In genomic region chr16:71807905-71808592, GRCh38 we compare ENCODE assay signal across 8 cellular contexts. TPM values are rescaled to one million over a fixed set of nuclear protein-coding genes. Genes with fewer than 3 reads are reported as not detected.
A peak's percentile ranks its signal among the peaks of the same experiment; 100 is the strongest.
DNase-seq lines count a peak whose midpoint lies in the region; ATAC-seq, FAIRE-seq and TF ChIP-seq lines count a peak whose summit lies in the region.

No MANE protein-coding gene starts in this region.

- intact Hi-C loops in heart left ventricle (cut with DNase I) (loop anchor here in 6 of 10 donors (1.0 to 10.0 kb wide), 5 partner anchors 37 to 89 kb away; partner anchors contain the start of genes ATXN1L (in 4 of the 6), IST1 (in 4 of the 6) and ZNF821 (in 1 of the 6)), psoas muscle (cut with DNase I) (loop anchor here (5.0 kb wide), 3 partner anchors 39 to 89 kb away; partner anchors contain the start of genes ATXN1L (in 2 of the 2), IST1 (in 1 of the 2) and ZNF821 (in 1 of the 2))

- no peaks in the 10 kb centered on the region for H3K9me3 Mint-ChIP-seq in activated naive CD4-positive, alpha-beta T cell treated with anti-CD3 and anti-CD28 coated beads, Interleukin-2, amount 10 ng/mL, durations not matched to agents 7 days and 5 days

- peaks cover 12% of the 10 kb centered on the region for H3K36me3 Mint-ChIP-seq in activated naive CD4-positive, alpha-beta T cell treated with anti-CD3 and anti-CD28 coated beads, Interleukin-2, amount 10 ng/mL, durations not matched to agents 7 days and 5 days

- no peak for FAIRE-seq in H54 (lab: Jason Lieb, UNC)

- WGBS in heart left ventricle, 4 donors = 0% methylated on average over 44 of the region's 44 CpGs
- 0 to 1% (median 0%) methylated on average over 44 of the region's 44 CpGs for WGBS in psoas muscle, 3 donors

- H3K4me3 ChIP-seq in Loucy (ENCODE audit: low read length, poor library complexity, severe bottlenecking) (peak overlapping the region; percentile 86), heart left ventricle (peak overlapping the region; percentile 75 to 100 (median 88)), psoas muscle (peak overlapping the region; percentile 99)

- H3K36me3 ChIP-seq in Loucy (ENCODE audit: insufficient read depth, low read length) (no peaks in the 10 kb centered on the region), heart left ventricle (peaks cover 0 to 27% (median 18%) of the 10 kb centered on the region in 9 donors), psoas muscle (ENCODE audit: insufficient read depth in 1 of 2, low read depth in 1 of 2) (peaks cover 0 to 47% of the 10 kb centered on the region in 2 donors)

- H3F3A ChIP-seq in Loucy (ENCODE audit: low read depth) = no peaks in the 10 kb centered on the region

- DNase-seq in GM10248 (ENCODE audit: extremely low spot score) = peak; percentile 59
- peak; percentile 15 for DNase-seq in H54 (ENCODE audit: insufficient read length, low spot score)
- DNase-seq in activated naive CD4-positive, alpha-beta T cell treated with anti-CD3 and anti-CD28 coated beads, Interleukin-2, amount 10 ng/mL, durations not matched to agents 7 days and 5 days = no peak
- DNase-seq in heart left ventricle = peak in 2 of 5 donors; percentile 31 to 38
- no peak for DNase-seq in psoas muscle
- DNase-seq in cerebellar nuclear complex (lab: John Stamatoyannopoulos, UW) = no peak
- no peak for DNase-seq in NCI-H1436 treated with DMSO at 0.1 percent for 48 hours (lab: John Stamatoyannopoulos, UW)

- H3K9me2 ChIP-seq in Loucy (replicated peaks; ENCODE audit: low read depth, low read length) = no peaks in the 10 kb centered on the region

- peak overlapping the region; percentile 94 for H3K4me3 Mint-ChIP-seq in activated naive CD4-positive, alpha-beta T cell treated with anti-CD3 and anti-CD28 coated beads, Interleukin-2, amount 10 ng/mL, durations not matched to agents 7 days and 5 days

- peaks cover 54% of the 10 kb centered on the region for H3K79me2 ChIP-seq in Loucy (ENCODE audit: insufficient read depth, low read length)

- H3K27ac Mint-ChIP-seq in activated naive CD4-positive, alpha-beta T cell treated with anti-CD3 and anti-CD28 coated beads, Interleukin-2, amount 10 ng/mL, durations not matched to agents 7 days and 5 days = peak overlapping the region; percentile 100

- H3K27me3 Mint-ChIP-seq in activated naive CD4-positive, alpha-beta T cell treated with anti-CD3 and anti-CD28 coated beads, Interleukin-2, amount 10 ng/mL, durations not matched to agents 7 days and 5 days = peaks cover 8% of the 10 kb centered on the region

- ATAC-seq in heart left ventricle = peak; percentile 11 to 48 (median 31)
- ATAC-seq in psoas muscle = peak; percentile 40 to 55 (median 48)

- TF ChIP-seq CTCF in GM10248 (IDR thresholded peaks at IDR 0.05; ENCODE audit: control extremely low read depth, extremely low read depth, low read depth, missing control alignments) = no peak
- TF ChIP-seq CTCF in Loucy (conservative IDR thresholded peaks at IDR 0.05; ENCODE audit: low read length) = no peak
- no peak for TF ChIP-seq CTCF in heart left ventricle (IDR thresholded peaks at IDR 0.05)
- no peak for TF ChIP-seq CTCF in psoas muscle (IDR thresholded peaks at IDR 0.05)

- H3K27ac ChIP-seq in heart left ventricle = peak overlapping the region; percentile 91 to 100 (median 97)
- H3K27ac ChIP-seq in psoas muscle = peak overlapping the region; percentile 100

- POLR2A ChIA-PET in GM10248 (lab: Yijun Ruan, JAX) = interaction anchor here (0.6 to 2.0 kb wide), 8 partner anchors 10 to 111 kb away, joined by 3 to 7 read pairs (median 3); partner anchors contain the start of gene ATXN1L

- H3K4me1 ChIP-seq in Loucy (ENCODE audit: insufficient read depth, low read length, poor library complexity, severe bottlenecking) (peaks cover 17% of the 10 kb centered on the region), heart left ventricle (peaks cover 4 to 40% (median 33%) of the 10 kb centered on the region in 12 donors), psoas muscle (peaks cover 36% of the 10 kb centered on the region)

- peaks cover 35% of the 10 kb centered on the region for H4K20me1 ChIP-seq in Loucy (ENCODE audit: insufficient read depth, low read length, poor library complexity, severe bottlenecking)

- CTCF ChIA-PET in GM10248 (lab: Yijun Ruan, JAX) = interaction anchor here (1.2 to 2.3 kb wide), 4 partner anchors 19 to 75 kb away, joined by 3 to 12 read pairs (median 4); partner anchors contain the start of gene ZNF821
- CTCF ChIA-PET in activated naive CD4-positive, alpha-beta T cell treated with anti-CD3 and anti-CD28 coated beads, Interleukin-2, amount 10 ng/mL, durations not matched to agents 7 days and 5 days (lab: Charles Lee) = interaction anchor here (0.9 to 1.2 kb wide), 2 partner anchors 74 kb away, joined by 4 to 8 read pairs; no protein-coding TSS in a partner anchor

- no peak for TF ChIP-seq POLR2A in H54 (IDR thresholded peaks at IDR 0.05; ENCODE audit: low read depth, low read length)
- TF ChIP-seq POLR2A in heart left ventricle (IDR thresholded peaks at IDR 0.05) = no peak

- H3K9ac ChIP-seq in Loucy (ENCODE audit: low read depth, low read length, poor library complexity, severe bottlenecking) = peak overlapping the region; percentile 86

- H3K27me3 ChIP-seq in Loucy (ENCODE audit: insufficient read depth, low read length, poor library complexity, severe bottlenecking) (no peaks in the 10 kb centered on the region), heart left ventricle (no peaks in the 10 kb centered on the region), psoas muscle (ENCODE audit: insufficient read depth in 3 of 3, low read length in 2 of 3) (no peaks in the 10 kb centered on the region)

- no peaks in the 10 kb centered on the region for H3K9me3 ChIP-seq in Loucy (ENCODE audit: insufficient read depth, low read depth, low read length)
- no peaks in the 10 kb centered on the region for H3K9me3 ChIP-seq in heart left ventricle
- H3K9me3 ChIP-seq in psoas muscle = no peaks in the 10 kb centered on the region

- peak overlapping the region; percentile 91 for H3K4me2 ChIP-seq in Loucy (ENCODE audit: low read depth, low read length, poor library complexity, severe bottlenecking)

- peaks cover 35% of the 10 kb centered on the region for H3K4me1 Mint-ChIP-seq in activated naive CD4-positive, alpha-beta T cell treated with anti-CD3 and anti-CD28 coated beads, Interleukin-2, amount 10 ng/mL, durations not matched to agents 7 days and 5 days

- peak overlapping the region; percentile 97 for H2AFZ ChIP-seq in Loucy (ENCODE audit: low read length)

RNA-seq across cellular contexts. Expression of gene AP1G1, which starts 0.6 kb away (rescaled TPM):
- total RNA-seq in heart left ventricle (10 to 100 TPM; 32.1 to 60.5 (median 37.1) TPM), psoas muscle (10 to 100 TPM; 54.1 to 69.8 (median 62.8) TPM)
- polyA plus RNA-seq in heart left ventricle (10 to 100 TPM; 10.5 to 33.0 TPM), psoas muscle (10 to 100 TPM; 19.7 to 67.3 (median 25.6) TPM)

RNA-seq across cellular contexts. Expression of gene ATXN1L, which starts 37.7 kb away (rescaled TPM):
- total RNA-seq in heart left ventricle = 10 to 100 TPM; 14.3 to 24.2 (median 19.8) TPM
- polyA plus RNA-seq in heart left ventricle = 10 to 100 TPM in 1 of 2 donors, 1 to 10 TPM in 1; 6.9 to 16.5 TPM
- 10 to 100 TPM; 18.1 to 28.0 (median 22.4) TPM for total RNA-seq in psoas muscle
- 10 to 100 TPM in 1 of 3 donors, 1 to 10 TPM in 2; 5.9 to 20.1 (median 5.9) TPM for polyA plus RNA-seq in psoas muscle

Comparison
In these comparisons a context has a peak if more than half of its experiments do, and no peak if none do; other contexts are left out.
1. DNase-seq: peak in GM10248 (single experiment) and H54 (single experiment); none in activated naive CD4-positive, alpha-beta T cell treated with anti-CD3 and anti-CD28 coated beads, Interleukin-2, amount 10 ng/mL, durations not matched to agents 7 days and 5 days (single experiment), psoas muscle (0 of 2), cerebellar nuclear complex (0 of 2) and NCI-H1436 treated with DMSO at 0.1 percent for 48 hours (single experiment).
2. Peak in every context shown above with its lines, with median percentiles within 50 percentile points of each other: H3K4me3 ChIP-seq.